Comparison of ENCODE assay signal across 1 cellular context in the genomic region with DNA sequence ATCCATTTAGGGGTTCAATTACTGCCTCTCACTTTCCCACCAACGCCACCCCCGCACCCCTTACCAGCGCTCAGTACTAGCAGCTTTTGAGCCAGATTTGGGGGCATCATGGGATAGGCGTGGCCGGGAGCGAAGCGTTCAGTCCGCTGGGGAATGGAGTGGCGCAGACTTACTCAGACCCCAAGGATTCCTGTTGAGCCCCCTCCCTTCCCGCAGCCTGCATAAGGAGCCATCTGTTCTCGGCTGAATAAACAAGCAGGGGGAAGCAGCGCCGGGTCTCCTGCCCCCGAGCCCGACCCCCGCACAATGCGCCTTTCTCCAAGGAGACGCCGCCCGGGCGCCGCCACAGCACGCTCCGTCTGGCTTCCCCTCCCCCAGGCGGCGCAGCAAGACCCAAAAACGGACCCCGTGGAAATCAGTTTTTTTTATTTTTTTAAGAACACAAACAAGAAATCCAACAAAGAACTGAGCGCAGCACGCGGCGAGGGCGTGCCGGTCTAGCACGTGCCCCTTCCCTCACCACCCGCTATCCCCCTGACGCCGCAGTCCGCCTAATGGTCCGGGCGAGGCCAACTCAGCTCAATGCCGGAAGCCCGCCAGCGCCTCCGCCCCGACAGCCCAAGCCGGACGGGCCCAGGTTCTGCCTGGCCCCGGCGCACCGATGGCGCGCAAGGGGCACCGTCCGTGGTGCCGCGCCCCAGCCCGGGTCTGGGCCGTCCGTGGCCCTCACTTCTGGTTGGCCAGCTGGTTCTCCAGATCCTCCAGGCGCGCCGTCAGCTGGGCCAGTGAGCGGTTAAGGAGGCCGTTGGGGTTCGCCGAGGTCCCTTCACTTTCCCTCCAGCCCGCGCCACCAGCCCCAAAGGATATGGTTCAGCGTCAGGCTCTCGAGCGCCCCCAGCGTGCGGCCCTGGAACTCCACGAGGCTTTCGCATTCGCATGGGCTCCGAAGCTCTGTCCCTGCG.
A peak's percentile ranks its signal among the peaks of the same experiment; 100 is the strongest.
TF ChIP-seq lines count a peak whose summit lies in the region.

No MANE protein-coding gene starts in this region.

TF ChIP-seq in A549, 52 proteins besides CTCF, POLR2A, EP300 and RAD21 (continued from another document):
- peak; percentile 25; the same call in 1 of the 2 replicates for TF ChIP-seq USF2 (IDR thresholded peaks at IDR 0.05)
- no peak for TF ChIP-seq PHF8 (IDR thresholded peaks at IDR 0.05; ENCODE audit: borderline replicate concordance, low read depth)
- no peak for TF ChIP-seq FOXS1 (CRISPR knock-in tag; IDR thresholded peaks at IDR 0.05)
- no peak for TF ChIP-seq RFX5 (IDR thresholded peaks at IDR 0.05)
- no peak for TF ChIP-seq HEYL (CRISPR knock-in tag; IDR thresholded peaks at IDR 0.05)
- peak; percentile 85 for TF ChIP-seq MAX (IDR thresholded peaks at IDR 0.05)
- no peak for TF ChIP-seq NFE2L2 (conservative IDR thresholded peaks at IDR 0.05; ENCODE audit: low read length)
- TF ChIP-seq CHD2 (IDR thresholded peaks at IDR 0.05; ENCODE audit: low read length, partially characterized antibody), result no peak
- TF ChIP-seq HDAC2 (IDR thresholded peaks at IDR 0.05), result peak; percentile 41; the same call in 1 of the 2 replicates
- TF ChIP-seq NPAS2 (CRISPR knock-in tag; IDR thresholded peaks at IDR 0.05; ENCODE audit: borderline replicate concordance), result no peak
- no peak for TF ChIP-seq CHD4 (IDR thresholded peaks at IDR 0.05; ENCODE audit: borderline replicate concordance)
- no peak for TF ChIP-seq ESRRA (IDR thresholded peaks at IDR 0.05; ENCODE audit: borderline replicate concordance, low read length)
